Comparison of ENCODE assay signal across 8 cellular contexts in the genomic region with DNA sequence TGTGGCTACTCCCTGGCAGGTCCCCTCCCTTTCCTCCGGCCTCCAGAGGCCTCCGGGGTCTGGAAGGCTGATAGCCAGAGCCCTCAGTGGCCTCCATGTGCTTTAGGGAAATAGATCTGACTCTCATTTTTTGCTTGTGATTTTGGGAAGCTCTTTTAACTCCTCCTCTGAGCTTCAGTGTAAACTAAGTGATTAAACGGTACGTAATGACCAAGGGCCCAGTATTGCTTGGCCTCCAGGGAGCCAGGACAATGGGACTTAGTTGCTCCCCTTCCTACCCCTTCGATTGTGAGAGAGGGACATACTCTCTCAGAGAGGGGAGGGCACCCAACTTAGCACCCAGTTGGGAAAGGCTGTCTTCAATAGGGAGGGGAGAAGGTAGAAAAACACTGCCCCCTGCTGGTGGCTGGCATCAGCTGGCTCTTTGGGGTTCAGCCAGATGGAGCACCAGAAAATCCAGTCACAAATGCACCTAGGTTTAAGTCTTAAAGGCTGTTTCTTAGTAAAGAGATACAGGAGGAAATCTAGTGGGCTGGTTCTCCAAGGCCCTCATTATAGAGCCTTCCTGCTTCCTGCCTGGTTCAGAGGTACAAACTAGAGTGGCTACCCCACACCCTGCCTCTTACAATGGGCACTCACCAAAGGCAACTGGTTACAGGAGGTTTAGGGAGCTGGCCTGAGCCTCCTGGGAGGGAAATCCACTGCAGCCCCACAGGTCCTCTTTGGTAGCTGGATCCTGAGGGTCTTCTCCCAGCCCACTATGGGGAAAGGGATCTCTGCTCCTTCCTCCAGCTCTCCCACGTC. TPM values are rescaled to one million over a fixed set of nuclear protein-coding genes. Genes with fewer than 3 reads are reported as not detected.
DNase-seq lines count a peak whose midpoint lies in the region; ATAC-seq and TF ChIP-seq lines count a peak whose summit lies in the region.

No MANE protein-coding gene starts in this region.

- H3K27me3 ChIP-seq in SK-N-SH (ENCODE audit: insufficient read depth) = no peaks in the 10 kb centered on the region
- H3K27me3 ChIP-seq in gastroesophageal sphincter = no peaks in the 10 kb centered on the region
- no peaks in the 10 kb centered on the region for H3K27me3 ChIP-seq in upper lobe of right lung

- H3K4me2 ChIP-seq in SK-N-SH = no peak overlapping the region

- TF ChIP-seq POLR2A in gastroesophageal sphincter (IDR thresholded peaks at IDR 0.05) = no peak

- H3K36me3 ChIP-seq in SK-N-SH (replicated peaks in 1 of 2; ENCODE audit: control insufficient read depth in 1 of 2, insufficient read depth in 2 of 2, low read length in 1 of 2) = peaks cover 0 to 19% of the 10 kb centered on the region in 2 experiments
- peaks cover 0 to 53% of the 10 kb centered on the region in 2 donors for H3K36me3 ChIP-seq in gastroesophageal sphincter
- H3K36me3 ChIP-seq in upper lobe of right lung = peaks cover 54% of the 10 kb centered on the region

- POLR2A ChIA-PET in SK-N-SH (lab: Yijun Ruan, JAX) = interaction anchor here (1.2 kb wide), 1 partner anchor 93 kb away, joined by 4 read pairs; no protein-coding TSS in a partner anchor

- H3K9ac ChIP-seq in SK-N-SH = no peak overlapping the region

- peaks cover 4 to 12% of the 10 kb centered on the region in 2 experiments; a peak in 3 of 4 replicates for H3K4me1 ChIP-seq in SK-N-SH (ENCODE audit: control insufficient read depth in 1 of 2, insufficient read depth in 2 of 2, low read depth in 1 of 2, low read length in 1 of 2)
- peaks cover 0 to 29% (median 2%) of the 10 kb centered on the region in 3 donors for H3K4me1 ChIP-seq in gastroesophageal sphincter
- H3K4me1 ChIP-seq in upper lobe of right lung = peaks cover 52% of the 10 kb centered on the region

- TF ChIP-seq RAD21 in SK-N-SH (IDR thresholded peaks at IDR 0.05; ENCODE audit: low read length) = peak; percentile 85

- peaks cover 4% of the 10 kb centered on the region for H3F3A ChIP-seq in SK-N-SH (replicated peaks; ENCODE audit: insufficient read depth)

- WGBS in SK-N-SH (ENCODE audit: low lambda C conversion rate) = 75% methylated on average over 5 of the region's 6 CpGs
- 45% methylated on average over 5 of the region's 6 CpGs; no CpG with 5 or more reads in 1 of the 2 donors for WGBS in gastroesophageal sphincter (ENCODE audit: low coverage in 1 of 2), 2 donors

- H2AFZ ChIP-seq in SK-N-SH (ENCODE audit: low read depth) = no peak overlapping the region

- no peaks in the 10 kb centered on the region for H3K9me3 ChIP-seq in SK-N-SH
- no peaks in the 10 kb centered on the region for H3K9me3 ChIP-seq in gastroesophageal sphincter
- no peaks in the 10 kb centered on the region for H3K9me3 ChIP-seq in upper lobe of right lung

- H3K4me3 ChIP-seq in SK-N-SH (ENCODE audit: low read depth in 2 of 2, low read length in 1 of 2) (peak overlapping the region in 1 of 2 experiments; percentile 17; a peak in 1 of 4 replicates), gastroesophageal sphincter (no peak overlapping the region), upper lobe of right lung (no peak overlapping the region)

- H4K20me1 ChIP-seq in SK-N-SH (ENCODE audit: insufficient read depth) = no peaks in the 10 kb centered on the region

- peaks cover 90% of the 10 kb centered on the region for H3K36me3 Mint-ChIP-seq in activated naive CD4-positive, alpha-beta T cell treated with anti-CD3 and anti-CD28 coated beads for 36 hours (ENCODE audit: low read depth)

- TF ChIP-seq EP300 in SK-N-SH (IDR thresholded peaks at IDR 0.05; ENCODE audit: borderline replicate concordance in 1 of 2, low read depth in 1 of 2, low read length in 1 of 2) (no peak), gastroesophageal sphincter (IDR thresholded peaks at IDR 0.05) (no peak)

- ATAC-seq in gastroesophageal sphincter (peak; percentile 51), upper lobe of right lung (peak; percentile 74), GM21526 (IDR thresholded peaks at IDR 0.05; ENCODE audit: low FRiP score, unreplicated experiment) (no peak)

- H3K9me3 Mint-ChIP-seq in activated naive CD4-positive, alpha-beta T cell treated with anti-CD3 and anti-CD28 coated beads for 36 hours = no peaks in the 10 kb centered on the region

- TF ChIP-seq CTCF in SK-N-SH (IDR thresholded peaks at IDR 0.05) = peak; percentile 93
- peak; percentile 86 to 93 (median 90) for TF ChIP-seq CTCF in gastroesophageal sphincter (IDR thresholded peaks at IDR 0.05)
- TF ChIP-seq CTCF in upper lobe of right lung (IDR thresholded peaks at IDR 0.05) = peak; percentile 88

- DNase-seq in DMS53 (lab: John Stamatoyannopoulos, UW) = peak; percentile 86
- peak; percentile 70 to 85 for DNase-seq in Kasumi-1 (lab: John Stamatoyannopoulos, UW)
- peak; percentile 84 for DNase-seq in SK-N-SH
- DNase-seq in activated naive CD4-positive, alpha-beta T cell treated with anti-CD3 and anti-CD28 coated beads for 36 hours = peak; percentile 95
- peak; percentile 72 for DNase-seq in pons (ENCODE audit: low spot score)
- peak; percentile 82 for DNase-seq in upper lobe of right lung

- intact Hi-C loops in activated naive CD4-positive, alpha-beta T cell treated with anti-CD3 and anti-CD28 coated beads for 36 hours (cut with micrococcal nuclease) = loop anchor here (1.0 to 2.0 kb wide), 6 partner anchors 31 to 120 kb away; no protein-coding TSS in a partner anchor
- intact Hi-C loops in upper lobe of right lung (cut with DNase I) = loop anchor here (5.0 to 10.0 kb wide), 2 partner anchors 36 to 89 kb away; no protein-coding TSS in a partner anchor

- CTCF ChIA-PET in SK-N-SH (lab: Yijun Ruan, JAX) = interaction anchor here (0.6 to 12.7 kb wide), 47 partner anchors 9 to 1388 kb away, joined by 3 to 241 read pairs (median 4); a partner anchor contains a TSS
- CTCF ChIA-PET in activated naive CD4-positive, alpha-beta T cell treated with anti-CD3 and anti-CD28 coated beads for 36 hours (lab: Charles Lee) = interaction anchor here (0.6 to 16.1 kb wide), 25 partner anchors 8 to 119 kb away, joined by 3 to 511 read pairs (median 4); a partner anchor contains a TSS

- H3K79me2 ChIP-seq in SK-N-SH (ENCODE audit: insufficient read depth) = no peaks in the 10 kb centered on the region

- H3K4me3 Mint-ChIP-seq in activated naive CD4-positive, alpha-beta T cell treated with anti-CD3 and anti-CD28 coated beads for 36 hours = peak overlapping the region; percentile 68

- H3K27ac ChIP-seq in SK-N-SH (ENCODE audit: low read depth in 2 of 2, low read length in 1 of 2) (no peak overlapping the region), gastroesophageal sphincter (no peak overlapping the region), upper lobe of right lung (no peak overlapping the region)

- H3K27ac Mint-ChIP-seq in activated naive CD4-positive, alpha-beta T cell treated with anti-CD3 and anti-CD28 coated beads for 36 hours = peak overlapping the region; percentile 100

- H3K9me2 ChIP-seq in SK-N-SH = no peaks in the 10 kb centered on the region

- H3K4me1 Mint-ChIP-seq in activated naive CD4-positive, alpha-beta T cell treated with anti-CD3 and anti-CD28 coated beads for 36 hours (ENCODE audit: low read depth) = peaks cover 94% of the 10 kb centered on the region

- no peaks in the 10 kb centered on the region for H3K27me3 Mint-ChIP-seq in activated naive CD4-positive, alpha-beta T cell treated with anti-CD3 and anti-CD28 coated beads for 36 hours (ENCODE audit: low read depth)

TF ChIP-seq in SK-N-SH, 30 proteins besides CTCF, POLR2A, EP300 and RAD21:
- peak; percentile 94 for TF ChIP-seq SMC3 (IDR thresholded peaks at IDR 0.05; ENCODE audit: low read depth, low read length)
- TF ChIP-seq EZH2phosphoT487 (IDR thresholded peaks at IDR 0.05; ENCODE audit: borderline replicate concordance, low read depth) = no peak

RNA-seq across cellular contexts. Expression of a gene that starts 28.6 kb away (rescaled TPM):
- 59.5 and 83.2 TPM in 2 replicates for polyA plus RNA-seq in SK-N-SH (2012; rRNA removed)
- polyA plus RNA-seq in SK-N-SH (2012; cell fraction: cytosol; rRNA removed) = 55.4 and 68.8 TPM in 2 replicates
- polyA plus RNA-seq in SK-N-SH (2012; cell fraction: nucleus; rRNA removed) = 77.6 and 111 TPM in 2 replicates
- total RNA-seq in activated naive CD4-positive, alpha-beta T cell treated with anti-CD3 and anti-CD28 coated beads for 36 hours = 100 to 1,000 TPM; 116 to 122 TPM
- total RNA-seq in gastroesophageal sphincter (10 to 100 TPM; 43.7 to 60.1 (median 52.6) TPM), upper lobe of right lung (49.8 TPM)

RNA-seq across cellular contexts. Expression of a gene that starts 51.7 kb away (rescaled TPM):
- 3.6 and 5.8 TPM in 2 replicates for polyA plus RNA-seq in SK-N-SH (2012; rRNA removed)
- 5.1 and 5.5 TPM in 2 replicates for polyA plus RNA-seq in SK-N-SH (2012; cell fraction: cytosol; rRNA removed)
- polyA plus RNA-seq in SK-N-SH (2012; cell fraction: nucleus; rRNA removed) = 3.8 and 6.9 TPM in 2 replicates
- total RNA-seq in activated naive CD4-positive, alpha-beta T cell treated with anti-CD3 and anti-CD28 coated beads for 36 hours = 1 to 10 TPM; 6.5 to 6.7 TPM
- total RNA-seq in gastroesophageal sphincter (10 to 100 TPM in 1 of 4 donors, 1 to 10 TPM in 3; 5.0 to 14.9 (median 8.4) TPM), upper lobe of right lung (8.1 TPM)
